12 cellular contexts compared by ENCODE assay signal in genomic region chr22:36236338-36237319, GRCh38. TPM values are rescaled to one million over a fixed set of nuclear protein-coding genes. Genes with fewer than 3 reads are reported as not detected.
DNase-seq lines count a peak whose midpoint lies in the region; ATAC-seq and TF ChIP-seq lines count a peak whose summit lies in the region.
"Had no signal": no experiment of that assay in that cellular context is flagged by ENCODE, and none has a peak within 500 bp of the region (broad histone marks: within the 10 kb centered on the region; RNA-seq: fewer than 3 reads in every experiment).

No MANE protein-coding gene starts in this region.

- TF ChIP-seq CTCF in CD8-positive, alpha-beta T cell (IDR thresholded peaks at IDR 0.05) = no peak
- TF ChIP-seq CTCF in RWPE1 (conservative IDR thresholded peaks at IDR 0.05; ENCODE audit: low read depth) (no peak), endothelial cell (IDR thresholded peaks at IDR 0.05; ENCODE audit: unreplicated experiment) (no peak), progenitor cell of endocrine pancreas (IDR thresholded peaks at IDR 0.05; ENCODE audit: unreplicated experiment) (no peak)

- H3K36me3 ChIP-seq in CD8-positive, alpha-beta T cell (ENCODE audit: insufficient read depth, low read length) = peaks cover 23% of the 10 kb centered on the region
- no peaks in the 10 kb centered on the region for H3K36me3 ChIP-seq in mesendoderm (ENCODE audit: control insufficient read depth, insufficient read depth, low read length)

- no peak overlapping the region for H3K23ac ChIP-seq in mesendoderm (ENCODE audit: low read length)

- no peaks in the 10 kb centered on the region for H3K79me1 ChIP-seq in mesendoderm (ENCODE audit: low read length)

- H3K4me1 Mint-ChIP-seq in CD8-positive, alpha-beta T cell (ENCODE audit: low read depth) = peaks cover 62% of the 10 kb centered on the region
- H3K4me1 Mint-ChIP-seq in endothelial cell (ENCODE audit: unreplicated experiment) (peaks cover 47% of the 10 kb centered on the region), progenitor cell of endocrine pancreas (ENCODE audit: low read depth) (peaks cover 32% of the 10 kb centered on the region)

- intact Hi-C loops in CD8-positive, alpha-beta T cell (cut with DNase I, micrococcal nuclease) = loop anchor here (5.0 kb wide), 2 partner anchors 39 to 74 kb away; partner anchors contain the start of gene APOL3 (in 1 of the 2)

- H4K5ac ChIP-seq in mesendoderm (ENCODE audit: low read length) = no peak overlapping the region

- no peaks in the 10 kb centered on the region for H3K9me3 ChIP-seq in CD8-positive, alpha-beta T cell (ENCODE audit: low read length)
- H3K9me3 ChIP-seq: testis had no signal

- CTCF ChIA-PET in CD8-positive, alpha-beta T cell (lab: Charles Lee) = interaction anchor here (0.6 to 5.2 kb wide), 5 partner anchors 41 to 250 kb away, joined by 3 to 16 read pairs (median 3); no protein-coding TSS in a partner anchor
- CTCF ChIA-PET in RWPE1 (lab: Yijun Ruan, JAX) = interaction anchor here (0.6 kb wide), 2 partner anchors 14 to 665 kb away, joined by 3 to 4 read pairs; no protein-coding TSS in a partner anchor

- no peak overlapping the region for H2BK5ac ChIP-seq in mesendoderm (ENCODE audit: low read length)

- ATAC-seq in CD8-positive, alpha-beta T cell = no peak
- no peak for ATAC-seq in HG03354 (IDR thresholded peaks at IDR 0.05; ENCODE audit: poor library complexity, severe bottlenecking, unreplicated experiment)
- ATAC-seq in HG02610 (IDR thresholded peaks at IDR 0.05; ENCODE audit: unreplicated experiment) = no peak
- ATAC-seq in GM18511 (IDR thresholded peaks at IDR 0.05; ENCODE audit: unreplicated experiment) = no peak
- ATAC-seq: K562 had no signal

- no peak overlapping the region for H2AK5ac ChIP-seq in mesendoderm (ENCODE audit: low read length)

- no peak for DNase-seq in CD8-positive, alpha-beta T cell
- DNase-seq in RWPE1 (ENCODE audit: low spot score) = no peak
- no peak for DNase-seq in endothelial cell (ENCODE audit: low spot score)
- DNase-seq in progenitor cell of endocrine pancreas (ENCODE audit: low spot score, unreplicated experiment) = no peak
- no peak for DNase-seq in mesendoderm
- DNase-seq: stimulated activated CD4-positive, alpha-beta T cell treated with anti-CD3 and anti-CD28 coated beads, Interleukin-12 subunit alpha, Interleukin-12 subunit beta, amount 100 ng/mL, for 4 hours; testis had no signal

- peak overlapping the region; percentile 95 for H3K4me3 Mint-ChIP-seq in CD8-positive, alpha-beta T cell
- H3K4me3 Mint-ChIP-seq in endothelial cell (ENCODE audit: unreplicated experiment) (peak overlapping the region; percentile 62), progenitor cell of endocrine pancreas (ENCODE audit: low read depth) (peak overlapping the region; percentile 12)

- H3K79me2 ChIP-seq in mesendoderm (ENCODE audit: control insufficient read depth, insufficient read depth, low read length) = no peaks in the 10 kb centered on the region

- no peak overlapping the region for H2BK120ac ChIP-seq in mesendoderm (ENCODE audit: low read depth, low read length)

- no peaks in the 10 kb centered on the region for H3K27me3 ChIP-seq in CD8-positive, alpha-beta T cell (ENCODE audit: insufficient read depth, low read length)
- no peaks in the 10 kb centered on the region for H3K27me3 ChIP-seq in mesendoderm (ENCODE audit: insufficient read depth, low read length, poor library complexity)
- H3K27me3 ChIP-seq: testis had no signal

- no peak overlapping the region for H2BK15ac ChIP-seq in mesendoderm (replicated peaks; ENCODE audit: low read depth)

- H3K9me3 Mint-ChIP-seq in CD8-positive, alpha-beta T cell = peaks cover 3% of the 10 kb centered on the region
- H3K9me3 Mint-ChIP-seq in endothelial cell (ENCODE audit: unreplicated experiment) (no peaks in the 10 kb centered on the region), progenitor cell of endocrine pancreas (ENCODE audit: low read depth) (peaks cover 10% of the 10 kb centered on the region)

- no peak overlapping the region for H3K9ac ChIP-seq in mesendoderm (ENCODE audit: low read length)

- no peak overlapping the region for H3K56ac ChIP-seq in mesendoderm (ENCODE audit: low read length)

- peak overlapping the region; percentile 24 for H3K27ac Mint-ChIP-seq in CD8-positive, alpha-beta T cell
- no peak overlapping the region for H3K27ac Mint-ChIP-seq in endothelial cell (ENCODE audit: unreplicated experiment)
- H3K27ac Mint-ChIP-seq in progenitor cell of endocrine pancreas = no peak overlapping the region

- H4K8ac ChIP-seq in mesendoderm (ENCODE audit: low read depth, low read length) = no peak overlapping the region

- peaks cover 69% of the 10 kb centered on the region for H3K36me3 Mint-ChIP-seq in CD8-positive, alpha-beta T cell
- H3K36me3 Mint-ChIP-seq in endothelial cell (ENCODE audit: low read depth, unreplicated experiment) (peaks cover 34% of the 10 kb centered on the region), progenitor cell of endocrine pancreas (ENCODE audit: insufficient read depth) (peaks cover 14% of the 10 kb centered on the region)

- H3K27ac ChIP-seq in CD8-positive, alpha-beta T cell (ENCODE audit: low read depth, low read length) = no peak overlapping the region
- H3K27ac ChIP-seq in RWPE1 = peak overlapping the region; percentile 89
- H3K27ac ChIP-seq in mesendoderm (ENCODE audit: low read depth, low read length) = no peak overlapping the region
- H3K27ac ChIP-seq: testis had no signal

- H3K4me3 ChIP-seq in CD8-positive, alpha-beta T cell (ENCODE audit: low read depth, low read length) = no peak overlapping the region
- H3K4me3 ChIP-seq in mesendoderm (ENCODE audit: low read length) = no peak overlapping the region
- H3K4me3 ChIP-seq: K562, testis had no signal

- WGBS in mesendoderm (ENCODE audit: extremely low coverage, insufficient coverage, low lambda C conversion rate) = no CpG with 5 or more reads among the region's 14 CpGs

- POLR2A ChIA-PET in CD8-positive, alpha-beta T cell (lab: Charles Lee) = no interaction called here
- POLR2A ChIA-PET in RWPE1 (lab: Yijun Ruan, JAX; ENCODE audit: low non-redundant PET) = no interaction called here

- H3K4me2 ChIP-seq in mesendoderm (ENCODE audit: low read length) = no peak overlapping the region

- H3K4me1 ChIP-seq in CD8-positive, alpha-beta T cell (ENCODE audit: insufficient read depth, low read length) = peaks cover 38% of the 10 kb centered on the region
- H3K4me1 ChIP-seq in mesendoderm (ENCODE audit: control insufficient read depth, low read depth, low read length) = peaks cover 2% of the 10 kb centered on the region

- H3K18ac ChIP-seq in mesendoderm (ENCODE audit: low read length) = no peak overlapping the region

- no peak overlapping the region for H3K4ac ChIP-seq in mesendoderm (ENCODE audit: low read depth, low read length)

- H3K27me3 Mint-ChIP-seq in CD8-positive, alpha-beta T cell (ENCODE audit: low read depth) = no peaks in the 10 kb centered on the region
- H3K27me3 Mint-ChIP-seq in endothelial cell (ENCODE audit: unreplicated experiment) = peaks cover 12% of the 10 kb centered on the region
- H3K27me3 Mint-ChIP-seq in progenitor cell of endocrine pancreas = no peaks in the 10 kb centered on the region

RNA-seq across cellular contexts. Expression of gene APOL2, which starts 2.7 kb away (rescaled TPM):
- total RNA-seq in CD8-positive, alpha-beta T cell = 10 to 100 TPM; 17.4 to 18.2 TPM
- total RNA-seq in endothelial cell (ENCODE audit: unreplicated experiment) (55.3 TPM), progenitor cell of endocrine pancreas (18.8 and 19.3 TPM in 2 replicates)
- 3.8 TPM for polyA plus RNA-seq in mesendoderm (2013, experiment 1 of 2)
- 4.1 TPM for polyA plus RNA-seq in mesendoderm (2013, experiment 2 of 2)

RNA-seq across cellular contexts. Expression of gene APOL1, which starts 16.3 kb away (rescaled TPM):
- total RNA-seq in CD8-positive, alpha-beta T cell = 1 to 10 TPM; 5.0 to 5.3 TPM
- total RNA-seq in endothelial cell (ENCODE audit: unreplicated experiment) (2.5 TPM), progenitor cell of endocrine pancreas (0.12 TPM in 1 of 2 replicates, not detected in the other)
- not detected for polyA plus RNA-seq in mesendoderm (2013, experiment 1 of 2)
- not detected for polyA plus RNA-seq in mesendoderm (2013, experiment 2 of 2)
- total RNA-seq: G401 had no signal

RNA-seq across cellular contexts. Expression of gene APOL4, which starts 35.0 kb away (rescaled TPM):
- total RNA-seq in CD8-positive, alpha-beta T cell = not detected
- total RNA-seq in endothelial cell (ENCODE audit: unreplicated experiment) (4.4 TPM), progenitor cell of endocrine pancreas (not detected in 2 replicates)
- 0.01 TPM for polyA plus RNA-seq in mesendoderm (2013, experiment 1 of 2)
- 0.01 TPM for polyA plus RNA-seq in mesendoderm (2013, experiment 2 of 2)
- total RNA-seq: G401 had no signal

Comparison
In these comparisons a context has a peak if more than half of its experiments do, and no peak if none do; other contexts are left out.
1. H3K4me3 Mint-ChIP-seq: peak in every context shown above with its lines; median percentile 95 in CD8-positive, alpha-beta T cell; 62 in endothelial cell; 12 in progenitor cell of endocrine pancreas.